In the genomic region with DNA sequence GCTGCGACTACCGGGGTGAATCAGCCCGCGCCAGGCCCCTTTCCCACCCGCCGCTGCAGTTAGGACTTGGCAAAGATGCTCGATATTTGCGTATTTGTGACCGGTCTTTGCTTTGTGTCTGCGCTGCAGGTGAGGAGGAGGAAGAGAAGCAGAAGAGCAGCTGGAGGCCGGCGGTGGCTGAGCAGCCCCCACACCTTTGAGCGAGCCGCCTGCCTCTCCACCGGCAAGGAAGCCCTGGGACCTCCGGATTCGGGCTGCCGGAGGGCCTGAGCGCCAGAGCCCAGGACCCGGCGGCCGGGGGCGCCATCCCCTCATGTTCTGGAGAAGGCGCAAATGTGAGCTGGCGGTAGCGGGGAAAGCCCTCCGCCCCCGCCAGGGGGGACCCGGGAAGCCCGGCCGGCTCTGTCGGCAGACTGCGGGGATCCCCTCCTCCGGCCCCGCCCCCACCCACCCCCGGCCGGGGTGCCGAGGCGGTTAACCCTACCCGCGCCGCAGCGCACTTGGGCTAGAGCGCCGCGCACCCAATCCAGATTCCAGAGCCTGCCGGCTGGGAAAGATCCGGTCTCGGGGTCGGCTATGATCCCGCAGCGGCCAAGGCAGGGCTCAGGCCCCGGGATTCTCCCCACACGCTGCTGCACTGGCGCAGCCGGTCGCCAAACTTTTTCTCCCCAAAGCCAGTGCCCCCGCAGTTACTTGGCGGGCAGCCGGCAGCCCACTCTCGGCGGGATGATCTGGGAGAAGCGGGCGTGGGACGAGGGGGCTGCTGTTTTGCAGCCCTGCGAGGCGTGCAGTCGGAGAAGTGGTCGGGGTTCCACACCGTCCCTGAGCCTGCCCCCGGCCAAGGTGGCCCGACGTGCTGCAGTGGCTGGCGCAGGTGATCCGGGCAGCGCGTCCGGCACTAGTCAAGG, we compare ENCODE assay signal across 1 cellular context.
A peak's percentile ranks its signal among the peaks of the same experiment; 100 is the strongest.
TF ChIP-seq lines count a peak whose summit lies in the region.

No MANE protein-coding gene starts in this region.

TF ChIP-seq in HEK293, 187 proteins besides CTCF, POLR2A, EP300 and RAD21 (continued from another document):
- TF ChIP-seq ZNF214 (tag by site-specific recombination; IDR thresholded peaks at IDR 0.05; ENCODE audit: borderline replicate concordance), result no peak
- TF ChIP-seq, protein P1, sequence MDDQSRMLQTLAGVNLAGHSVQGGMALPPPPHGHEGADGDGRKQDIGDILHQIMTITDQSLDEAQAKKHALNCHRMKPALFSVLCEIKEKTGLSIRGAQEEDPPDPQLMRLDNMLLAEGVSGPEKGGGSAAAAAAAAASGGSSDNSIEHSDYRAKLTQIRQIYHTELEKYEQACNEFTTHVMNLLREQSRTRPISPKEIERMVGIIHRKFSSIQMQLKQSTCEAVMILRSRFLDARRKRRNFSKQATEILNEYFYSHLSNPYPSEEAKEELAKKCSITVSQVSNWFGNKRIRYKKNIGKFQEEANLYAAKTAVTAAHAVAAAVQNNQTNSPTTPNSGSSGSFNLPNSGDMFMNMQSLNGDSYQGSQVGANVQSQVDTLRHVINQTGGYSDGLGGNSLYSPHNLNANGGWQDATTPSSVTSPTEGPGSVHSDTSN (CRISPR knock-in tag; IDR thresholded peaks at IDR 0.05), result no peak
- TF ChIP-seq BCL11A (tag by site-specific recombination; IDR thresholded peaks at IDR 0.05; ENCODE audit: low read depth), result no peak
- no peak for TF ChIP-seq ZNF544 (tag by site-specific recombination; IDR thresholded peaks at IDR 0.05)
- TF ChIP-seq ZNF335 (tag by site-specific recombination; conservative IDR thresholded peaks at IDR 0.05), result peak; percentile 90
- no peak for TF ChIP-seq ZNF791 (tag by site-specific recombination; IDR thresholded peaks at IDR 0.05)
- no peak for TF ChIP-seq ZNF350 (tag by site-specific recombination; IDR thresholded peaks at IDR 0.05)
- no peak for TF ChIP-seq ZSCAN16 (tag by site-specific recombination; IDR thresholded peaks at IDR 0.05)
- TF ChIP-seq GLI4 (tag by site-specific recombination; IDR thresholded peaks at IDR 0.05), result no peak
- no peak for TF ChIP-seq ZNF112 (tag by site-specific recombination; IDR thresholded peaks at IDR 0.05)
- TF ChIP-seq, protein P2, sequence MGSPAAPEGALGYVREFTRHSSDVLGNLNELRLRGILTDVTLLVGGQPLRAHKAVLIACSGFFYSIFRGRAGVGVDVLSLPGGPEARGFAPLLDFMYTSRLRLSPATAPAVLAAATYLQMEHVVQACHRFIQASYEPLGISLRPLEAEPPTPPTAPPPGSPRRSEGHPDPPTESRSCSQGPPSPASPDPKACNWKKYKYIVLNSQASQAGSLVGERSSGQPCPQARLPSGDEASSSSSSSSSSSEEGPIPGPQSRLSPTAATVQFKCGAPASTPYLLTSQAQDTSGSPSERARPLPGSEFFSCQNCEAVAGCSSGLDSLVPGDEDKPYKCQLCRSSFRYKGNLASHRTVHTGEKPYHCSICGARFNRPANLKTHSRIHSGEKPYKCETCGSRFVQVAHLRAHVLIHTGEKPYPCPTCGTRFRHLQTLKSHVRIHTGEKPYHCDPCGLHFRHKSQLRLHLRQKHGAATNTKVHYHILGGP (tag by site-specific recombination; IDR thresholded peaks at IDR 0.05), result no peak
- no peak for TF ChIP-seq ZNF155 (tag by site-specific recombination; IDR thresholded peaks at IDR 0.05)
- TF ChIP-seq ZFP3 (tag by site-specific recombination; IDR thresholded peaks at IDR 0.05; ENCODE audit: low read depth), result no peak
- no peak for TF ChIP-seq ZNF184 (tag by site-specific recombination; IDR thresholded peaks at IDR 0.05)
- peak; percentile 46; the same call in 1 of the 2 replicates for TF ChIP-seq ZBTB20 (tag by site-specific recombination; IDR thresholded peaks at IDR 0.05)
- TF ChIP-seq BCL11B (tag by site-specific recombination; IDR thresholded peaks at IDR 0.05; ENCODE audit: low read depth), result no peak
- 0 out of 2 replicates have a peak, but pooled peaks have one; percentile 9 for TF ChIP-seq ZBTB17 (tag by site-specific recombination; IDR thresholded peaks at IDR 0.05)
- 0 out of 2 replicates have a peak, but pooled peaks have one; percentile 56 for TF ChIP-seq ZNF777 (tag by site-specific recombination; IDR thresholded peaks at IDR 0.05; ENCODE audit: borderline replicate concordance)
- TF ChIP-seq ZFHX2 (tag by site-specific recombination; conservative IDR thresholded peaks at IDR 0.05), result peak; percentile 72
- TF ChIP-seq ZNF221 (tag by site-specific recombination; IDR thresholded peaks at IDR 0.05; ENCODE audit: borderline replicate concordance), result no peak
- TF ChIP-seq MZF1 (tag by site-specific recombination; IDR thresholded peaks at IDR 0.05; ENCODE audit: borderline replicate concordance), result no peak
- TF ChIP-seq, protein P3, sequence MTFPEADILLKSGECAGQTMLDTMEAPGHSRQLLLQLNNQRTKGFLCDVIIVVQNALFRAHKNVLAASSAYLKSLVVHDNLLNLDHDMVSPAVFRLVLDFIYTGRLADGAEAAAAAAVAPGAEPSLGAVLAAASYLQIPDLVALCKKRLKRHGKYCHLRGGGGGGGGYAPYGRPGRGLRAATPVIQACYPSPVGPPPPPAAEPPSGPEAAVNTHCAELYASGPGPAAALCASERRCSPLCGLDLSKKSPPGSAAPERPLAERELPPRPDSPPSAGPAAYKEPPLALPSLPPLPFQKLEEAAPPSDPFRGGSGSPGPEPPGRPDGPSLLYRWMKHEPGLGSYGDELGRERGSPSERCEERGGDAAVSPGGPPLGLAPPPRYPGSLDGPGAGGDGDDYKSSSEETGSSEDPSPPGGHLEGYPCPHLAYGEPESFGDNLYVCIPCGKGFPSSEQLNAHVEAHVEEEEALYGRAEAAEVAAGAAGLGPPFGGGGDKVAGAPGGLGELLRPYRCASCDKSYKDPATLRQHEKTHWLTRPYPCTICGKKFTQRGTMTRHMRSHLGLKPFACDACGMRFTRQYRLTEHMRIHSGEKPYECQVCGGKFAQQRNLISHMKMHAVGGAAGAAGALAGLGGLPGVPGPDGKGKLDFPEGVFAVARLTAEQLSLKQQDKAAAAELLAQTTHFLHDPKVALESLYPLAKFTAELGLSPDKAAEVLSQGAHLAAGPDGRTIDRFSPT (tag by site-specific recombination; IDR thresholded peaks at IDR 0.05), result no peak
